8 cellular contexts compared by ENCODE assay signal in the genomic region with DNA sequence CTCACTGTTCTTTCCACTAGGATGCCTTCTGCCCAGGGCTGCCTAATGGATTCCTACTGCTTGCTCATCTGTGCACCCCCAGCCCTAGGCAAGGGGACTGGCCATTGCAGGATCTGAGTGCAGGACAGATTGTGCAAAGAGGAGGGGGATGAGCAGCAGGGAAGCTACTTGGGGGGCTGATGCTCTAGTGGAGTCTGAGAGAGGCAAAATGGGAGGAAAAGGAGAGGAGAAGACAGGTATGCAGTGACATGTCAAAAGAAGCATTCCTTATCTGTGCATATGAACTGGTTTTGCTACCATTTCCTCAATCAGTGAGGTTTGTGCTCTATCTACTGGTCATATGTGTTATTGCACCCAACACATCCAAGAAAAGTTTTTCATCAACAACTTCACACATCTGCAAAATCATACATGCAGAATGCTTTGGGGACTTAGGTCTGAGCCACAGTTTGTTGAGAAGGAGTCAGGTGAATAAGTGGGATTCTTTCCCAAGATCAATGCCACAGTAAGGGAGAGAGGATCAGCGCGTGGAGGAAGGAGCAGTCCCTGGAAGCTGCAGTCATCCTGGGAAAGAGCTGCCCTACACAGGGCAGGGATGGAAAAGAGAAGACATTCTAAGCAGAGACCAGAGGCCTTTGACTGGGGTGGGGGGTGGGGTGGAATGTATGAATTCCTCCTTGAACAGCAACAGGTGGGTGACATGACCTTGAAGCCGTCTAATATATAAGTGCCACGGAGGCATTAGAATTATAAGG. TPM values are rescaled to one million over a fixed set of nuclear protein-coding genes. Genes with fewer than 3 reads are reported as not detected.
DNase-seq lines count a peak whose midpoint lies in the region; ATAC-seq and FAIRE-seq lines count a peak whose summit lies in the region.

No MANE protein-coding gene starts in this region.

- no peak overlapping the region for H3K4me3 ChIP-seq in MG63

- peak; percentile 55 for FAIRE-seq in RCC 7860 (lab: Jason Lieb, UNC)

- peak; percentile 76 for ATAC-seq in GM18498 (IDR thresholded peaks at IDR 0.05; ENCODE audit: unreplicated experiment)
- ATAC-seq in HG03442 (IDR thresholded peaks at IDR 0.05; ENCODE audit: unreplicated experiment) = peak; percentile 67
- no peak for ATAC-seq in HG02571 (IDR thresholded peaks at IDR 0.05; ENCODE audit: unreplicated experiment)

- H3K27me3 ChIP-seq in MG63 = no peaks in the 10 kb centered on the region

- H3K9me3 ChIP-seq in MG63 = no peaks in the 10 kb centered on the region

- no peaks in the 10 kb centered on the region for H3K36me3 ChIP-seq in MG63

- peak; percentile 65 for DNase-seq in Ammon's horn (ENCODE audit: low spot score)
- DNase-seq in RCC 7860 (ENCODE audit: low spot score) = peak; percentile 48
- DNase-seq in fibroblast of peridontal ligament (ENCODE audit: extremely low read depth) = peak; percentile 33
- peak; percentile 14 for DNase-seq in non-pigmented ciliary epithelial cell (ENCODE audit: low read depth)
- DNase-seq in MG63 = no peak

RNA-seq across cellular contexts. Expression of a gene that starts 14.4 kb away (rescaled TPM):
- total RNA-seq in MG63 (2014; rRNA removed; shearing (Covaris generic); ENCODE audit: low replicate concordance) = not detected in 2 replicates
